8 cellular contexts compared by ENCODE assay signal in genomic region chr10:48658243-48658888, GRCh38. TPM values are rescaled to one million over a fixed set of nuclear protein-coding genes. Genes with fewer than 3 reads are reported as not detected.
DNase-seq lines count a peak whose midpoint lies in the region; ATAC-seq and TF ChIP-seq lines count a peak whose summit lies in the region.

No MANE protein-coding gene starts in this region.

- H3K27me3 Mint-ChIP-seq in activated CD4-positive, alpha-beta T cell treated with anti-CD3 and anti-CD28 coated beads for 36 hours, result peaks cover 13% of the 10 kb centered on the region

- no peaks in the 10 kb centered on the region for H3K27me3 ChIP-seq in liver (ENCODE audit: control insufficient read depth in 4 of 4, insufficient read depth in 4 of 4, low read length in 3 of 4)

- no peaks in the 10 kb centered on the region for H3K36me3 ChIP-seq in liver (ENCODE audit: control insufficient read depth in 4 of 4, insufficient read depth in 3 of 4, low read depth in 1 of 4, low read length in 3 of 4)

- POLR2A ChIA-PET in activated CD4-positive, alpha-beta T cell treated with anti-CD3 and anti-CD28 coated beads for 36 hours (lab: Charles Lee), result no interaction called here

- no peaks in the 10 kb centered on the region for H3K9me3 ChIP-seq in liver (ENCODE audit: control insufficient read depth in 4 of 4, low read length in 3 of 4)

- H3K9ac ChIP-seq in liver (ENCODE audit: low read depth in 1 of 2, low read length in 2 of 2), result no peak overlapping the region

- no peaks in the 10 kb centered on the region for H3K36me3 Mint-ChIP-seq in activated CD4-positive, alpha-beta T cell treated with anti-CD3 and anti-CD28 coated beads for 36 hours (ENCODE audit: low read depth)

- H3K4me1 Mint-ChIP-seq in activated CD4-positive, alpha-beta T cell treated with anti-CD3 and anti-CD28 coated beads for 36 hours, result peaks cover 5% of the 10 kb centered on the region

- 32% methylated on average over 18 of the region's 18 CpGs for WGBS in liver

- no peaks in the 10 kb centered on the region for H3K9me3 Mint-ChIP-seq in activated CD4-positive, alpha-beta T cell treated with anti-CD3 and anti-CD28 coated beads for 36 hours (ENCODE audit: low read depth)

- no peak for ATAC-seq in activated CD4-positive, alpha-beta T cell treated with anti-CD3 and anti-CD28 coated beads for 36 hours
- ATAC-seq in HG02840 (IDR thresholded peaks at IDR 0.05; ENCODE audit: low FRiP score, unreplicated experiment), result no peak

- H3K4me1 ChIP-seq in liver (ENCODE audit: control insufficient read depth in 4 of 4, insufficient read depth in 4 of 4, low read length in 3 of 4), result peaks cover 3 to 16% (median 10%) of the 10 kb centered on the region in 4 donors

- intact Hi-C loops in activated CD4-positive, alpha-beta T cell treated with anti-CD3 and anti-CD28 coated beads for 36 hours (cut with DNase I, micrococcal nuclease), result loop anchor here (1.0 to 5.0 kb wide), 7 partner anchors 322 to 860 kb away; partner anchors contain the start of genes DRGX (in 1 of the 2) and MAPK8 (in 1 of the 2)

- no peak overlapping the region for H3K27ac ChIP-seq in 22Rv1
- H3K27ac ChIP-seq in liver (ENCODE audit: low read depth in 1 of 2, low read length in 2 of 2), result no peak overlapping the region

- no peak overlapping the region for H3K27ac Mint-ChIP-seq in activated CD4-positive, alpha-beta T cell treated with anti-CD3 and anti-CD28 coated beads for 36 hours

- no peak overlapping the region for H3K4me3 ChIP-seq in liver (ENCODE audit: low read depth in 1 of 3, low read length in 3 of 3)

- TF ChIP-seq CTCF in 22Rv1 (IDR thresholded peaks at IDR 0.05) (peak; percentile 90), GM12873 (IDR thresholded peaks at IDR 0.05; ENCODE audit: insufficient read depth, low read depth, low read length, missing control alignments) (peak; percentile 93), liver (IDR thresholded peaks at IDR 0.05; ENCODE audit: low read depth, low read length, missing input control) (peak; percentile 87)

- no peak overlapping the region for H3K4me3 Mint-ChIP-seq in activated CD4-positive, alpha-beta T cell treated with anti-CD3 and anti-CD28 coated beads for 36 hours

- CTCF ChIA-PET in activated CD4-positive, alpha-beta T cell treated with anti-CD3 and anti-CD28 coated beads for 36 hours (lab: Charles Lee), result interaction anchor here (0.6 to 3.5 kb wide), 46 partner anchors 8 to 860 kb away, joined by 3 to 20 read pairs (median 4); no protein-coding TSS in a partner anchor

- peak; percentile 89 to 95 for TF ChIP-seq RAD21 in liver (IDR thresholded peaks at IDR 0.05)

- DNase-seq in NCI-H2107 treated with DMSO at 0.1 percent for 48 hours (lab: John Stamatoyannopoulos, UW; ENCODE audit: unreplicated experiment), result peak; percentile 8
- peak; percentile 78 for DNase-seq in activated CD4-positive, alpha-beta T cell treated with anti-CD3 and anti-CD28 coated beads for 36 hours
- DNase-seq in dedifferentiated amniotic fluid mesenchymal stem cell (ENCODE audit: extremely low spot score), result peak; percentile 72
- DNase-seq in stimulated activated CD4-positive, alpha-beta T cell treated with anti-CD3 and anti-CD28 coated beads, TNF-alpha, amount 100 ng/mL, for 48 hours (ENCODE audit: low read depth in 3 of 3), result peak; percentile 25 to 38 (median 34)

TF ChIP-seq in liver, 16 proteins besides CTCF, POLR2A, EP300 and RAD21:
- no peak for TF ChIP-seq NR2F2 (IDR thresholded peaks at IDR 0.05)
- TF ChIP-seq MAX (IDR thresholded peaks at IDR 0.05), result no peak
- TF ChIP-seq ZBTB33 (IDR thresholded peaks at IDR 0.05), result no peak
- no peak for TF ChIP-seq TAF1 (conservative IDR thresholded peaks at IDR 0.05)
- TF ChIP-seq YY1 (IDR thresholded peaks at IDR 0.05), result no peak
- TF ChIP-seq JUND (IDR thresholded peaks at IDR 0.05), result no peak
- no peak for TF ChIP-seq REST (IDR thresholded peaks at IDR 0.05)
- TF ChIP-seq HNF4A (conservative IDR thresholded peaks at IDR 0.05), result no peak
- no peak for TF ChIP-seq SP1 (IDR thresholded peaks at IDR 0.05)
- no peak for TF ChIP-seq RXRA (IDR thresholded peaks at IDR 0.05)
- TF ChIP-seq ATF3 (IDR thresholded peaks at IDR 0.05), result no peak
- no peak for TF ChIP-seq FOXA1 (IDR thresholded peaks at IDR 0.05)
- no peak for TF ChIP-seq GABPA (IDR thresholded peaks at IDR 0.05 in 1 of 2, conservative IDR thresholded peaks at IDR 0.05 in 1 of 2)
- no peak for TF ChIP-seq FOXA2 (IDR thresholded peaks at IDR 0.05)
- TF ChIP-seq EGR1 (IDR thresholded peaks at IDR 0.05; ENCODE audit: low read depth in 2 of 2), result no peak
- no peak for TF ChIP-seq HNF4G (IDR thresholded peaks at IDR 0.05)

RNA-seq across cellular contexts. Expression of gene WDFY4, which starts 26.3 kb away (rescaled TPM):
- total RNA-seq in activated CD4-positive, alpha-beta T cell treated with anti-CD3 and anti-CD28 coated beads for 36 hours, result under 1 TPM; 0.07 to 0.09 TPM
- 1 to 10 TPM; 3.3 to 7.1 TPM for total RNA-seq in liver
- polyA plus RNA-seq in liver, result under 1 TPM; 0.57 to 0.83 TPM

RNA-seq across cellular contexts. Expression of gene ARHGAP22, which starts 53.5 kb away (rescaled TPM):
- total RNA-seq in activated CD4-positive, alpha-beta T cell treated with anti-CD3 and anti-CD28 coated beads for 36 hours, result under 1 TPM; 0.27 to 0.47 TPM
- 1 to 10 TPM in 1 of 2 donors, under 1 TPM in 1; 0.59 to 2.3 TPM for total RNA-seq in liver
- polyA plus RNA-seq in liver, result under 1 TPM; 0.23 to 0.49 TPM

Comparison
In these comparisons a context has a peak if more than half of its experiments do, and no peak if none do; other contexts are left out.
1. DNase-seq: peak in every context shown above with its lines; median percentile 78 in activated CD4-positive, alpha-beta T cell treated with anti-CD3 and anti-CD28 coated beads for 36 hours; 72 in dedifferentiated amniotic fluid mesenchymal stem cell; 34 in stimulated activated CD4-positive, alpha-beta T cell treated with anti-CD3 and anti-CD28 coated beads, TNF-alpha, amount 100 ng/mL, for 48 hours; 8 in NCI-H2107 treated with DMSO at 0.1 percent for 48 hours.